ENCODE assay signal across 18 cellular contexts in the genomic region with DNA sequence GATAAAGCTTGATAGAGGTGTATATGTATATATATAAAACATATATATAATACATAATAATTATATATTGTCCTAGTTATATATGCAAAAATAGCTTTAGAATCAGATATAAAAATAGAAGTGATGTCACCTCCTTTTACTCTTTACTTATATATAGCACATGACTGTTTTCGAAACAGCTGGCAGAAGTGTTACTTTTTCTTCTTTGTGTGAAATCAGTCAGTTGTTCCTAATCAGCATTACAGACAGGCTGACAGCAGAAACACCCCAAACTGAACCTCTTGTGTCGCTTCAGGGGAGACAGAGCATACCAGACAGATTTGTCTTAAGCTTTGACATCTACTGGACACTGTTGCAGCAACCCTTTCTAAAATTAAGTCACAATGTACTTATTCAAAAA.
"Had no signal": no experiment of that assay in that cellular context is flagged by ENCODE, and none has a peak within 500 bp of the region (broad histone marks: within the 10 kb centered on the region; RNA-seq: fewer than 3 reads in every experiment).

No MANE protein-coding gene starts in this region.

- H3K4me3 ChIP-seq: dorsolateral prefrontal cortex, pancreas, testis, upper lobe of right lung had no signal

- H3K27me3 ChIP-seq: dorsolateral prefrontal cortex, neutrophil, pancreas, testis, upper lobe of right lung had no signal

- H3K36me3 ChIP-seq: neutrophil, pancreas, upper lobe of right lung had no signal

- H3K9me3 ChIP-seq: neutrophil, pancreas, testis, upper lobe of right lung had no signal

- DNase-seq: activated B cell treated with CpG ODN at 0.5 μM for 24 hours; activated CD4-positive, alpha-beta memory T cell treated with anti-CD3 and anti-CD28 coated beads, Interleukin-2, amount 10 ng/mL, durations not matched to agents 7 days and 5 days; activated CD4-positive, alpha-beta T cell treated with anti-CD3 and anti-CD28 coated beads for 4 hours; activated CD8-positive, alpha-beta memory T cell treated with anti-CD3 and anti-CD28 coated beads, Interleukin-2, amount 10 ng/mL, durations not matched to agents 7 days and 5 days; amniotic stem cell; caudate nucleus; dorsolateral prefrontal cortex; endodermal cell; foreskin fibroblast; naive thymus-derived CD8-positive, alpha-beta T cell; pancreas; stimulated activated CD4-positive, alpha-beta T cell treated with anti-CD3 and anti-CD28 coated beads, Interleukin-4, amount 100 ng/mL, for 24 hours; testis; upper lobe of right lung had no signal

- H3K4me1 ChIP-seq: pancreas, testis, upper lobe of right lung had no signal

- ATAC-seq: activated CD8-positive, alpha-beta memory T cell treated with anti-CD3 and anti-CD28 coated beads, Interleukin-2, amount 10 ng/mL, durations not matched to agents 7 days and 5 days; naive thymus-derived CD8-positive, alpha-beta T cell; pancreas; sciatic nerve; stimulated activated memory B cell treated with anti-CD40 and anti-IgM and Interleukin-4, amounts not matched to agents 10 μg/mL and 1 μg/mL and 100 μg/mL, for 72 hours; upper lobe of right lung had no signal

- H3K27ac ChIP-seq: dorsolateral prefrontal cortex, epithelial cell of prostate, neutrophil, pancreas, upper lobe of right lung had no signal
